ENCODE assay signal across 14 cellular contexts in the genomic region with DNA sequence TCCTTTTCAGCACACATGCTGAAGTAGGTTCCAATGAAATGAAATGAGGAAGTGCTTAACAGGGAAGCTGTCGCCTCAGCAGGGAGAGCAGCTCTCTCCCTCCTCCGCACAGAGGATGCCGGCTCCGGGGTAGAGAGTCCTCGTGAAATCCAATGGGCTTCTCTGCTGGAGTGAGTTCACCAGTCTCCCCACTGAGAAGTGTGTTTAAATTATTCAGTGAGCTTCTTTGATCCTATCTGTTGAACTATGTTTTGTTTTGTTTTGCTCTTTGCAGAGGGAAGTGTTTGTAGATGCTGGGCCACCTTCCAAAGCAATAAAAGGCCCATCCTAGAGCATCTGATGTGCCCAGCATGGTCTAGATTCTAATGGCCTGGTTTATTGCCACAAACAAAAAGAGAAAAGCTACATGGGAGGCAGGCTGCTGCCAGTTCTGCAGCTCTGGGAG. TPM values are rescaled to one million over a fixed set of nuclear protein-coding genes. Genes with fewer than 3 reads are reported as not detected.
DNase-seq lines count a peak whose midpoint lies in the region; FAIRE-seq and TF ChIP-seq lines count a peak whose summit lies in the region.
"Had no signal": no experiment of that assay in that cellular context is flagged by ENCODE, and none has a peak within 500 bp of the region (broad histone marks: within the 10 kb centered on the region; RNA-seq: fewer than 3 reads in every experiment).

No MANE protein-coding gene starts in this region.

- H3K27ac ChIP-seq in astrocyte (ENCODE audit: low read depth, low read length) (no peak overlapping the region), osteoblast (ENCODE audit: low read depth, low read length) (peak overlapping the region; percentile 50)
- H3K27ac ChIP-seq: cardiac muscle cell, parathyroid adenoma had no signal

- no peak for FAIRE-seq in astrocyte (lab: Jason Lieb, UNC)

- H4K20me1 ChIP-seq in astrocyte (ENCODE audit: insufficient read depth, low read length) (peaks cover 24% of the 10 kb centered on the region), osteoblast (ENCODE audit: insufficient read depth, low read length) (peaks cover 17% of the 10 kb centered on the region)

- H3K27ac Mint-ChIP-seq in astrocyte (ENCODE audit: unreplicated experiment): no peak overlapping the region

- H3K4me2 ChIP-seq in astrocyte (ENCODE audit: low read length): peak overlapping the region; percentile 26
- H3K4me2 ChIP-seq in osteoblast (ENCODE audit: insufficient read depth, low read length): no peak overlapping the region

- H3K27me3 ChIP-seq in astrocyte (ENCODE audit: insufficient read depth, low read length) (no peaks in the 10 kb centered on the region), osteoblast (ENCODE audit: insufficient read depth, low read length) (no peaks in the 10 kb centered on the region)
- H3K27me3 ChIP-seq: cardiac muscle cell had no signal

- no peak overlapping the region for H3K4me3 ChIP-seq in astrocyte (ENCODE audit: insufficient read depth, low read depth, low read length)
- H3K4me3 ChIP-seq in osteoblast (ENCODE audit: insufficient read depth, low read length): no peak overlapping the region
- H3K4me3 ChIP-seq: cardiac muscle cell had no signal

- H2AFZ ChIP-seq in astrocyte (ENCODE audit: low read depth, low read length): no peak overlapping the region
- H2AFZ ChIP-seq in osteoblast (ENCODE audit: low read length): no peak overlapping the region
- H2AFZ ChIP-seq: parathyroid adenoma had no signal

- no peak overlapping the region for H3K9ac ChIP-seq in astrocyte (ENCODE audit: low read length)
- H3K9ac ChIP-seq: parathyroid adenoma had no signal

- H3K79me2 ChIP-seq in astrocyte (ENCODE audit: insufficient read depth, low read length) (peaks cover 7% of the 10 kb centered on the region), osteoblast (ENCODE audit: insufficient read depth, low read length) (peaks cover 21% of the 10 kb centered on the region)
- H3K79me2 ChIP-seq: parathyroid adenoma had no signal

- peaks cover 11% of the 10 kb centered on the region for H3K36me3 Mint-ChIP-seq in astrocyte (ENCODE audit: low read depth, unreplicated experiment)

- H3K4me1 Mint-ChIP-seq in astrocyte (ENCODE audit: low read depth, unreplicated experiment): peaks cover 19% of the 10 kb centered on the region

- DNase-seq in GDM1 (lab: John Stamatoyannopoulos, UW): peak; percentile 41
- DNase-seq in NCI-H2081 (lab: John Stamatoyannopoulos, UW): peak; percentile 66 to 89
- no peak for DNase-seq in astrocyte (ENCODE audit: low read depth)
- DNase-seq in osteoblast (ENCODE audit: insufficient read length, low spot score, missing footprints): no peak
- no peak for DNase-seq in D341Med (ENCODE audit: low spot score)
- no peak for DNase-seq in stimulated activated CD4-positive, alpha-beta T cell treated with anti-CD3 and anti-CD28 coated beads, Interleukin-2, amount 100 ng/mL, for 24 hours
- no peak for DNase-seq in NCI-H82 (lab: John Stamatoyannopoulos, UW)
- no peak for DNase-seq in NCI-H146 treated with DMSO at 0.1 percent for 48 hours (lab: John Stamatoyannopoulos, UW; ENCODE audit: unreplicated experiment)
- DNase-seq: activated gamma-delta T cell; erythroblast; HCEC 1CT; stimulated activated CD4-positive, alpha-beta T cell treated with anti-CD3 and anti-CD28 coated beads, Interleukin-4, amount 100 ng/mL, for 4 hours had no signal

- H3K9me3 Mint-ChIP-seq in astrocyte (ENCODE audit: unreplicated experiment): no peaks in the 10 kb centered on the region

- H3K9me3 ChIP-seq in astrocyte (ENCODE audit: insufficient read depth, low read depth, low read length): no peaks in the 10 kb centered on the region
- no peaks in the 10 kb centered on the region for H3K9me3 ChIP-seq in osteoblast (ENCODE audit: low read depth, low read length)

- peaks cover 22% of the 10 kb centered on the region for H3K4me1 ChIP-seq in astrocyte (ENCODE audit: insufficient read depth, low read length)
- peaks cover 43% of the 10 kb centered on the region for H3K4me1 ChIP-seq in osteoblast (ENCODE audit: insufficient read depth, low read length)

- H3K4me3 Mint-ChIP-seq in astrocyte (ENCODE audit: unreplicated experiment): no peak overlapping the region

- H3K27me3 Mint-ChIP-seq in astrocyte (ENCODE audit: low read depth, unreplicated experiment): no peaks in the 10 kb centered on the region

- TF ChIP-seq CTCF in astrocyte (IDR thresholded peaks at IDR 0.05; ENCODE audit: insufficient read depth, low read depth, low read length): no peak
- TF ChIP-seq CTCF in osteoblast (IDR thresholded peaks at IDR 0.05; ENCODE audit: extremely low read depth, low read depth, low read length): no peak

- H3K36me3 ChIP-seq in astrocyte (ENCODE audit: insufficient read depth, low read length): peaks cover 3% of the 10 kb centered on the region
- H3K36me3 ChIP-seq in osteoblast (ENCODE audit: insufficient read depth, low read length): peaks cover 31% of the 10 kb centered on the region
- H3K36me3 ChIP-seq: cardiac muscle cell had no signal

RNA-seq across cellular contexts. Expression of gene PPP1R7, which starts 6.8 kb away (rescaled TPM):
- total RNA-seq in astrocyte: 51.4 and 53.4 TPM in 2 replicates
- total RNA-seq in osteoblast: 46.7 and 73.7 TPM in 2 replicates

RNA-seq across cellular contexts. Expression of gene PASK, which starts 7.7 kb away (rescaled TPM):
- total RNA-seq in astrocyte: 4.2 and 8.0 TPM in 2 replicates
- total RNA-seq in osteoblast: 5.0 and 5.8 TPM in 2 replicates

RNA-seq across cellular contexts. Expression of gene ANO7, which starts 31.5 kb away (rescaled TPM):
- total RNA-seq in astrocyte (5.8 and 7.1 TPM in 2 replicates), osteoblast (1.2 and 1.8 TPM in 2 replicates)

RNA-seq across cellular contexts. Expression of gene MTERF4, which starts 54.9 kb away (rescaled TPM):
- total RNA-seq in astrocyte (23.6 and 26.3 TPM in 2 replicates), osteoblast (20.3 and 30.0 TPM in 2 replicates)

Comparison
In these comparisons a context has a peak if more than half of its experiments do, and no peak if none do; other contexts are left out.
1. DNase-seq: peak in GDM1 (single experiment) and NCI-H2081 (2 of 2); none in astrocyte (single experiment), osteoblast (single experiment), D341Med (single experiment), stimulated activated CD4-positive, alpha-beta T cell treated with anti-CD3 and anti-CD28 coated beads, Interleukin-2, amount 100 ng/mL, for 24 hours (0 of 2), NCI-H82 (single experiment) and NCI-H146 treated with DMSO at 0.1 percent for 48 hours (single experiment).